In the genomic region with DNA sequence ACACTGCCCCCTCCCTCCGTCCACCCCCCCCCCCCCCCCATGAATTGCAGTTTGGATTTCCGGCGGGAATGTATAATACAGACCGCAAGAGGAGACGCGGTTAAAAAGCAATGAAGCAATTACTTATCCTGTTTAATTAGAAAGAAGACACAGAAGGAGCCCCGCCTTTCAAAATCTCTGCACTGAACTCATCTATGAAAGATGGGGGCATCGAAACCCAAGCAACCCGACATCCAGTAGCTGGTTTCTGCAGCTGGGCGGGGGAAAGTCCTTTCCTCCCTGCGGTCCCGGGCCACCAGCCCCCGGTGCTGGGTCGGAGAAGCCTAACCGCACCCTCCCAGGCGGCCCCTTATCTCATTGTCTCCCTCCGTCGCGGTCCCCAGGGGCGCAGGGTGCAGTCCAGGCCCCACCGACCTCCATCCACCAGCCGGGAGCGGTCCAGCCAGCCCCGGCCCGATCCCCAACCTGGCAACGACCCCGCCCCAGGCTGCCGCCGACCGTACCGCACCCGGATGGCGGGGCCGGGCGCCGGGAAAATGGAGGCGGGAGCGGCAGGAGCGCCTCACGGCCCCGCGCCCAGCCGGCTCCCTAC, we compare ENCODE assay signal across 8 cellular contexts. TPM values are rescaled to one million over a fixed set of nuclear protein-coding genes. Genes with fewer than 3 reads are reported as not detected.
DNase-seq lines count a peak whose midpoint lies in the region; ATAC-seq and TF ChIP-seq lines count a peak whose summit lies in the region.

No MANE protein-coding gene starts in this region.

- peak overlapping the region; percentile 10; the same call in 1 of the 2 replicates for H3K9ac ChIP-seq in BLaER1
- H3K9ac ChIP-seq in KMS-11: peak overlapping the region; percentile 45; the same call in 1 of the 2 replicates
- H3K9ac ChIP-seq in neural cell (ENCODE audit: low read length): peak overlapping the region; percentile 95

- peaks cover 4% of the 10 kb centered on the region for H3F3A ChIP-seq in neural cell (ENCODE audit: insufficient read depth, low read length, poor library complexity, severe bottlenecking)

- H3K4me3 ChIP-seq in BLaER1 (peak overlapping the region; percentile 68), KMS-11 (IDR thresholded peaks at IDR 0.05; ENCODE audit: insufficient read depth, low read depth, low read length) (peak overlapping the region; percentile 38), epithelial cell of proximal tubule (ENCODE audit: low read depth, low read length) (peak overlapping the region; percentile 83), neural cell (ENCODE audit: low read length) (peak overlapping the region; percentile 96), tibial artery (peak overlapping the region; percentile 99)

- H3K36me3 ChIP-seq in BLaER1: no peaks in the 10 kb centered on the region
- no peaks in the 10 kb centered on the region for H3K36me3 ChIP-seq in KMS-11 (ENCODE audit: insufficient read depth)
- H3K36me3 ChIP-seq in neural cell (ENCODE audit: insufficient read depth, low read length): no peaks in the 10 kb centered on the region
- H3K36me3 ChIP-seq in tibial artery: no peaks in the 10 kb centered on the region

- H2AFZ ChIP-seq in KMS-11 (ENCODE audit: low read depth): peak overlapping the region; percentile 59; the same call in 1 of the 2 replicates
- H2AFZ ChIP-seq in neural cell (ENCODE audit: low read depth, low read length): peak overlapping the region; percentile 48

- H3K4me1 ChIP-seq in BLaER1 (peaks cover 22% of the 10 kb centered on the region), KMS-11 (ENCODE audit: low read depth, poor library complexity, severe bottlenecking) (peaks cover 17% of the 10 kb centered on the region), tibial artery (peaks cover 0 to 39% (median 1%) of the 10 kb centered on the region in 4 donors)

- H3K79me2 ChIP-seq in KMS-11 (ENCODE audit: insufficient read depth, low read depth) (no peaks in the 10 kb centered on the region), neural cell (replicated peaks; ENCODE audit: insufficient read depth, low read length) (peaks cover 40% of the 10 kb centered on the region)

- intact Hi-C loops in tibial artery (cut with DNase I; ENCODE audit: low total_unique reads): loop anchor here (5.0 kb wide), 1 partner anchor 48 kb away; no protein-coding TSS in a partner anchor

- peaks cover 54% of the 10 kb centered on the region for H3K27me3 ChIP-seq in BLaER1
- H3K27me3 ChIP-seq in KMS-11 (ENCODE audit: insufficient read depth, low read depth): peaks cover 12% of the 10 kb centered on the region; the same call in 1 of the 2 replicates
- H3K27me3 ChIP-seq in neural cell (ENCODE audit: insufficient read depth, low read depth, low read length): no peaks in the 10 kb centered on the region
- no peaks in the 10 kb centered on the region for H3K27me3 ChIP-seq in tibial artery

- no peak for TF ChIP-seq EP300 in neural cell (conservative IDR thresholded peaks at IDR 0.05; ENCODE audit: poor library complexity, severe bottlenecking)

- peak; percentile 14 for ATAC-seq in GM21367 (IDR thresholded peaks at IDR 0.05; ENCODE audit: unreplicated experiment)

- peaks cover 24% of the 10 kb centered on the region for H4K20me1 ChIP-seq in BLaER1
- no peaks in the 10 kb centered on the region for H4K20me1 ChIP-seq in KMS-11 (ENCODE audit: insufficient read depth)
- H4K20me1 ChIP-seq in neural cell (ENCODE audit: insufficient read depth): peaks cover 7% of the 10 kb centered on the region

- H3K9me2 ChIP-seq in neural cell (ENCODE audit: insufficient read depth, low read length): no peaks in the 10 kb centered on the region

- H3K27ac ChIP-seq in BLaER1 (no peak overlapping the region), KMS-11 (no peak overlapping the region), neural cell (ENCODE audit: low read length) (peak overlapping the region; percentile 89), tibial artery (peak overlapping the region; percentile 90 to 95)

- peak; percentile 24 for TF ChIP-seq RAD21 in neural cell (conservative IDR thresholded peaks at IDR 0.05)

- H3K9me3 ChIP-seq in BLaER1: peaks cover 19% of the 10 kb centered on the region
- no peaks in the 10 kb centered on the region for H3K9me3 ChIP-seq in neural cell (ENCODE audit: low read length)
- H3K9me3 ChIP-seq in tibial artery: no peaks in the 10 kb centered on the region

- TF ChIP-seq CTCF in KMS-11 (conservative IDR thresholded peaks at IDR 0.05; ENCODE audit: low read depth, low read length) (no peak), epithelial cell of proximal tubule (conservative IDR thresholded peaks at IDR 0.05; ENCODE audit: low read depth, low read length) (no peak), neural cell (IDR thresholded peaks at IDR 0.05; ENCODE audit: poor library complexity, severe bottlenecking) (no peak), tibial artery (IDR thresholded peaks at IDR 0.05) (no peak)

- H3K4me2 ChIP-seq in BLaER1: peak overlapping the region; percentile 98
- peak overlapping the region; percentile 36 for H3K4me2 ChIP-seq in KMS-11
- no peak overlapping the region for H3K4me2 ChIP-seq in neural cell (ENCODE audit: low read length)

- peak; percentile 75 for DNase-seq in activated CD8-positive, alpha-beta memory T cell treated with anti-CD3 and anti-CD28 coated beads for 24 hours
- no peak for DNase-seq in epithelial cell of proximal tubule (ENCODE audit: low read depth)
- peak; percentile 21 to 71 for DNase-seq in tibial artery
- DNase-seq in KG1 (lab: John Stamatoyannopoulos, UW): no peak

TF ChIP-seq in neural cell, 6 proteins besides CTCF, POLR2A, EP300 and RAD21:
- TF ChIP-seq EZH2 (IDR thresholded peaks at IDR 0.05; ENCODE audit: borderline replicate concordance, insufficient read depth, low read length, poor library complexity, severe bottlenecking): no peak
- TF ChIP-seq, protein P1, sequence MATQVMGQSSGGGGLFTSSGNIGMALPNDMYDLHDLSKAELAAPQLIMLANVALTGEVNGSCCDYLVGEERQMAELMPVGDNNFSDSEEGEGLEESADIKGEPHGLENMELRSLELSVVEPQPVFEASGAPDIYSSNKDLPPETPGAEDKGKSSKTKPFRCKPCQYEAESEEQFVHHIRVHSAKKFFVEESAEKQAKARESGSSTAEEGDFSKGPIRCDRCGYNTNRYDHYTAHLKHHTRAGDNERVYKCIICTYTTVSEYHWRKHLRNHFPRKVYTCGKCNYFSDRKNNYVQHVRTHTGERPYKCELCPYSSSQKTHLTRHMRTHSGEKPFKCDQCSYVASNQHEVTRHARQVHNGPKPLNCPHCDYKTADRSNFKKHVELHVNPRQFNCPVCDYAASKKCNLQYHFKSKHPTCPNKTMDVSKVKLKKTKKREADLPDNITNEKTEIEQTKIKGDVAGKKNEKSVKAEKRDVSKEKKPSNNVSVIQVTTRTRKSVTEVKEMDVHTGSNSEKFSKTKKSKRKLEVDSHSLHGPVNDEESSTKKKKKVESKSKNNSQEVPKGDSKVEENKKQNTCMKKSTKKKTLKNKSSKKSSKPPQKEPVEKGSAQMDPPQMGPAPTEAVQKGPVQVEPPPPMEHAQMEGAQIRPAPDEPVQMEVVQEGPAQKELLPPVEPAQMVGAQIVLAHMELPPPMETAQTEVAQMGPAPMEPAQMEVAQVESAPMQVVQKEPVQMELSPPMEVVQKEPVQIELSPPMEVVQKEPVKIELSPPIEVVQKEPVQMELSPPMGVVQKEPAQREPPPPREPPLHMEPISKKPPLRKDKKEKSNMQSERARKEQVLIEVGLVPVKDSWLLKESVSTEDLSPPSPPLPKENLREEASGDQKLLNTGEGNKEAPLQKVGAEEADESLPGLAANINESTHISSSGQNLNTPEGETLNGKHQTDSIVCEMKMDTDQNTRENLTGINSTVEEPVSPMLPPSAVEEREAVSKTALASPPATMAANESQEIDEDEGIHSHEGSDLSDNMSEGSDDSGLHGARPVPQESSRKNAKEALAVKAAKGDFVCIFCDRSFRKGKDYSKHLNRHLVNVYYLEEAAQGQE (IDR thresholded peaks at IDR 0.05; ENCODE audit: borderline replicate concordance): peak; percentile 20
- no peak for TF ChIP-seq MXI1 (conservative IDR thresholded peaks at IDR 0.05; ENCODE audit: poor library complexity, severe bottlenecking)
- TF ChIP-seq SMC3 (conservative IDR thresholded peaks at IDR 0.05; ENCODE audit: poor library complexity): peak; percentile 34
- TF ChIP-seq POLR2AphosphoS5 (IDR thresholded peaks at IDR 0.05): no peak
- no peak for TF ChIP-seq TAF1 (IDR thresholded peaks at IDR 0.05; ENCODE audit: low read depth)

RNA-seq across cellular contexts. Expression of a gene that starts 0.5 kb away (rescaled TPM):
- 6.5 and 33.4 TPM in 2 replicates for total RNA-seq in epithelial cell of proximal tubule
- 13.9 and 17.9 TPM in 2 replicates for polyA plus RNA-seq in neural cell
- 54.5 and 79.4 TPM in 2 replicates for polyA minus RNA-seq in neural cell

Comparison
In these comparisons a context has a peak if more than half of its experiments do, and no peak if none do; other contexts are left out.
1. H3K27ac ChIP-seq: peak in neural cell (single experiment) and tibial artery (2 of 2); none in BLaER1 (single experiment) and KMS-11 (single experiment).
2. H3K4me3 ChIP-seq: peak in every context shown above with its lines; median percentile 99 in tibial artery; 96 in neural cell; 83 in epithelial cell of proximal tubule; 68 in BLaER1; 38 in KMS-11.
3. H3K9ac ChIP-seq: peak in every context shown above with its lines; median percentile 95 in neural cell; 45 in KMS-11; 10 in BLaER1.
4. DNase-seq: peak in activated CD8-positive, alpha-beta memory T cell treated with anti-CD3 and anti-CD28 coated beads for 24 hours (single experiment) and tibial artery (2 of 2); none in epithelial cell of proximal tubule (single experiment) and KG1 (single experiment).